7 cellular contexts compared by ENCODE assay signal in genomic region chr18:5237083-5237722, GRCh38. TPM values are rescaled to one million over a fixed set of nuclear protein-coding genes. Genes with fewer than 3 reads are reported as not detected.
A peak's percentile ranks its signal among the peaks of the same experiment; 100 is the strongest.
DNase-seq lines count a peak whose midpoint lies in the region; ATAC-seq and TF ChIP-seq lines count a peak whose summit lies in the region.

No MANE protein-coding gene starts in this region.

- POLR2A ChIA-PET in activated B cell treated with CpG ODN at 0.5 μM for 24 hours (lab: Charles Lee), result interaction anchor here (0.6 to 7.3 kb wide), 6 partner anchors 9 to 73 kb away, joined by 3 to 195 read pairs (median 4); partner anchors contain the start of gene ZBTB14

- H3K27ac ChIP-seq in HUES6 (ENCODE audit: low read depth, low read length), result peak overlapping the region; percentile 91; the same call in 1 of the 2 replicates
- no peak overlapping the region for H3K27ac ChIP-seq in foreskin keratinocyte

- TF ChIP-seq CTCF in GM12864 (IDR thresholded peaks at IDR 0.05; ENCODE audit: low read depth, low read length, missing control alignments) (no peak), activated B cell treated with CpG ODN at 0.5 μM for 24 hours (IDR thresholded peaks at IDR 0.05) (no peak), foreskin keratinocyte (conservative IDR thresholded peaks at IDR 0.05) (no peak), osteocyte (IDR thresholded peaks at IDR 0.05) (no peak)

- H3K27me3 ChIP-seq in HUES6 (ENCODE audit: control insufficient read depth, insufficient read depth, low read length) (peaks cover 14% of the 10 kb centered on the region), foreskin keratinocyte (no peaks in the 10 kb centered on the region)

- CTCF ChIA-PET in activated B cell treated with CpG ODN at 0.5 μM for 24 hours (lab: Charles Lee), result interaction anchor here (1.4 to 4.6 kb wide), 2 partner anchors 58 to 73 kb away, joined by 5 to 34 read pairs; partner anchors contain the start of gene ZBTB14

- H3K36me3 Mint-ChIP-seq in activated B cell treated with CpG ODN at 0.5 μM for 24 hours (ENCODE audit: low read depth) (peaks cover 35% of the 10 kb centered on the region), osteocyte (ENCODE audit: unreplicated experiment) (peaks cover 17% of the 10 kb centered on the region)

- no peaks in the 10 kb centered on the region for H3K9me3 Mint-ChIP-seq in activated B cell treated with CpG ODN at 0.5 μM for 24 hours
- H3K9me3 Mint-ChIP-seq in osteocyte (ENCODE audit: unreplicated experiment), result no peaks in the 10 kb centered on the region

- H3K27me3 Mint-ChIP-seq in activated B cell treated with CpG ODN at 0.5 μM for 24 hours, result peaks cover 12% of the 10 kb centered on the region
- peaks cover 12% of the 10 kb centered on the region for H3K27me3 Mint-ChIP-seq in osteocyte (ENCODE audit: unreplicated experiment)

- peak overlapping the region; percentile 98 for H3K27ac Mint-ChIP-seq in activated B cell treated with CpG ODN at 0.5 μM for 24 hours
- peak overlapping the region; percentile 99 for H3K27ac Mint-ChIP-seq in osteocyte (ENCODE audit: unreplicated experiment)

- peak; percentile 3 for DNase-seq in GM12864 (ENCODE audit: low read depth)
- no peak for DNase-seq in activated B cell treated with CpG ODN at 0.5 μM for 24 hours
- DNase-seq in foreskin keratinocyte, result no peak
- DNase-seq in osteocyte (ENCODE audit: extremely low spot score, unreplicated experiment), result no peak
- no peak for DNase-seq in effector CD8-positive, alpha-beta T cell (lab: John Stamatoyannopoulos, UW)

- H3K9me3 ChIP-seq in HUES6 (ENCODE audit: control insufficient read depth, insufficient read depth, low read depth, low read length), result no peaks in the 10 kb centered on the region

- peak; percentile 37 for ATAC-seq in GM21447 (IDR thresholded peaks at IDR 0.05; ENCODE audit: unreplicated experiment)
- ATAC-seq in activated B cell treated with CpG ODN at 0.5 μM for 24 hours (ENCODE audit: low read depth), result peak; percentile 12
- ATAC-seq in foreskin keratinocyte, result peak; percentile 43

- intact Hi-C loops in activated B cell treated with CpG ODN at 0.5 μM for 24 hours (cut with micrococcal nuclease), result loop anchor here (2.0 to 10.0 kb wide), 3 partner anchors 62 to 1178 kb away; partner anchors contain the start of gene L3MBTL4

- H3K4me3 ChIP-seq in GM12864 (ENCODE audit: low read depth, low read length), result peak overlapping the region; percentile 83
- peak overlapping the region; percentile 80 for H3K4me3 ChIP-seq in HUES6 (ENCODE audit: low read depth, low read length)

- H3K9ac ChIP-seq in HUES6 (ENCODE audit: low read length), result peak overlapping the region; percentile 96

- H3K36me3 ChIP-seq in HUES6 (ENCODE audit: control insufficient read depth, insufficient read depth, low read length), result peaks cover 9% of the 10 kb centered on the region

- peaks cover 10% of the 10 kb centered on the region; the same call in 1 of the 2 replicates for H3K4me1 ChIP-seq in HUES6 (ENCODE audit: control insufficient read depth, insufficient read depth, low read length)
- peaks cover 8% of the 10 kb centered on the region for H3K4me1 ChIP-seq in foreskin keratinocyte

- peak overlapping the region; percentile 96 for H3K4me3 Mint-ChIP-seq in activated B cell treated with CpG ODN at 0.5 μM for 24 hours
- peak overlapping the region; percentile 93 for H3K4me3 Mint-ChIP-seq in osteocyte (ENCODE audit: unreplicated experiment)

- peaks cover 36% of the 10 kb centered on the region for H3K4me1 Mint-ChIP-seq in activated B cell treated with CpG ODN at 0.5 μM for 24 hours
- H3K4me1 Mint-ChIP-seq in osteocyte (ENCODE audit: unreplicated experiment), result peaks cover 33% of the 10 kb centered on the region

RNA-seq across cellular contexts. Expression of gene AKAIN1, which starts 40.1 kb away (rescaled TPM):
- total RNA-seq in activated B cell treated with CpG ODN at 0.5 μM for 24 hours (not detected in 2 replicates), foreskin keratinocyte (not detected in 2 replicates), osteocyte (not detected in 2 replicates)
- not detected in 2 replicates for polyA plus RNA-seq in foreskin keratinocyte

RNA-seq across cellular contexts. Expression of gene ZBTB14, which starts 58.3 kb away (rescaled TPM):
- 19.4 and 20.9 TPM in 2 replicates for total RNA-seq in activated B cell treated with CpG ODN at 0.5 μM for 24 hours
- 8.2 and 9.4 TPM in 2 replicates for total RNA-seq in foreskin keratinocyte
- polyA plus RNA-seq in foreskin keratinocyte, result 2.8 and 3.0 TPM in 2 replicates
- 14.2 and 14.4 TPM in 2 replicates for total RNA-seq in osteocyte
